8 cellular contexts compared by ENCODE assay signal in genomic region chr3:160565442-160566403, GRCh38. TPM values are rescaled to one million over a fixed set of nuclear protein-coding genes. Genes with fewer than 3 reads are reported as not detected.
DNase-seq lines count a peak whose midpoint lies in the region; ATAC-seq and TF ChIP-seq lines count a peak whose summit lies in the region.

Gene KPNA4, minus strand, starts transcription at chr3:160565571. Its CDS starts 289 bp downstream, at chr3:160565282.

- H3K4me3 ChIP-seq in DOHH2 (ENCODE audit: low read length) = peak within 1 kb of the TSS; percentile 99
- peak within 1 kb of the TSS; percentile 87 for H3K4me3 ChIP-seq in GM23338
- H3K4me3 ChIP-seq in naive thymus-derived CD4-positive, alpha-beta T cell (ENCODE audit: low read length) = peak within 1 kb of the TSS; percentile 86

- H3K27me3 Mint-ChIP-seq in GM23338 (ENCODE audit: insufficient read depth, low read depth, poor library complexity) = peaks cover 10% of the 10 kb centered on the region
- peaks cover 0 to 2% (median 0%) of the 10 kb centered on the region in 5 donors for H3K27me3 Mint-ChIP-seq in naive thymus-derived CD4-positive, alpha-beta T cell
- no peaks in the 10 kb centered on the region for H3K27me3 Mint-ChIP-seq in stimulated activated naive B cell treated with anti-CD40 and anti-IgM and Interleukin-4, amounts not matched to agents 10 μg/mL and 1 μg/mL and 100 μg/mL, for 72 hours

- H2AFZ ChIP-seq in GM23338 = peak within 1 kb of the TSS; percentile 54

- intact Hi-C loops in naive thymus-derived CD4-positive, alpha-beta T cell (cut with micrococcal nuclease) = loop anchor here (1.0 to 10.0 kb wide), 14 partner anchors 15 to 1923 kb away; partner anchors contain the start of genes GFM1 (in 2 of the 2), IFT80 (in 2 of the 2), IL12A (in 2 of the 2) and NMD3 (in 2 of the 2)

- peaks cover 41% of the 10 kb centered on the region for H3K4me1 ChIP-seq in DOHH2 (ENCODE audit: control insufficient read depth, low read length)
- H3K4me1 ChIP-seq in GM23338 (ENCODE audit: insufficient read depth) = peaks cover 19% of the 10 kb centered on the region
- peaks cover 16 to 19% of the 10 kb centered on the region in 2 donors for H3K4me1 ChIP-seq in naive thymus-derived CD4-positive, alpha-beta T cell (ENCODE audit: control insufficient read depth in 2 of 2, insufficient read depth in 2 of 2, low read length in 2 of 2)

- H3K36me3 Mint-ChIP-seq in GM23338 (ENCODE audit: low read depth) = peaks cover 45% of the 10 kb centered on the region
- H3K36me3 Mint-ChIP-seq in naive thymus-derived CD4-positive, alpha-beta T cell = peaks cover 13 to 24% (median 18%) of the 10 kb centered on the region in 5 donors
- H3K36me3 Mint-ChIP-seq in stimulated activated naive B cell treated with anti-CD40 and anti-IgM and Interleukin-4, amounts not matched to agents 10 μg/mL and 1 μg/mL and 100 μg/mL, for 72 hours = peaks cover 17 to 33% of the 10 kb centered on the region in 2 donors

- CTCF ChIA-PET in naive thymus-derived CD4-positive, alpha-beta T cell (lab: Charles Lee) = no interaction called here

- peaks cover 20% of the 10 kb centered on the region for H3K9me3 Mint-ChIP-seq in GM23338
- peaks cover 0 to 31% (median 4%) of the 10 kb centered on the region in 11 donors for H3K9me3 Mint-ChIP-seq in naive thymus-derived CD4-positive, alpha-beta T cell
- H3K9me3 Mint-ChIP-seq in stimulated activated naive B cell treated with anti-CD40 and anti-IgM and Interleukin-4, amounts not matched to agents 10 μg/mL and 1 μg/mL and 100 μg/mL, for 72 hours = peaks cover 0 to 1% of the 10 kb centered on the region in 2 donors

- H3K4me1 Mint-ChIP-seq in GM23338 = peaks cover 33% of the 10 kb centered on the region
- H3K4me1 Mint-ChIP-seq in naive thymus-derived CD4-positive, alpha-beta T cell = peaks cover 40 to 58% (median 54%) of the 10 kb centered on the region in 7 donors
- H3K4me1 Mint-ChIP-seq in stimulated activated naive B cell treated with anti-CD40 and anti-IgM and Interleukin-4, amounts not matched to agents 10 μg/mL and 1 μg/mL and 100 μg/mL, for 72 hours = peaks cover 34 to 64% of the 10 kb centered on the region in 2 donors

- H3K9me3 ChIP-seq in DOHH2 (ENCODE audit: control insufficient read depth, insufficient read depth, low read length) = no peaks in the 10 kb centered on the region
- H3K9me3 ChIP-seq in naive thymus-derived CD4-positive, alpha-beta T cell (ENCODE audit: control insufficient read depth in 2 of 3, low read length in 3 of 3) = peaks cover 0 to 11% (median 0%) of the 10 kb centered on the region in 3 experiments

- H3K27me3 ChIP-seq in DOHH2 (ENCODE audit: control insufficient read depth, low read length) (no peaks in the 10 kb centered on the region), GM23338 (ENCODE audit: insufficient read depth) (no peaks in the 10 kb centered on the region)
- H3K27me3 ChIP-seq in naive thymus-derived CD4-positive, alpha-beta T cell (ENCODE audit: control insufficient read depth in 2 of 2, insufficient read depth in 2 of 2, low read length in 2 of 2) = no peaks in the 10 kb centered on the region

- H3K4me3 Mint-ChIP-seq in GM23338 = peak within 1 kb of the TSS; percentile 98
- peak within 1 kb of the TSS; percentile 86 to 98 (median 97) for H3K4me3 Mint-ChIP-seq in naive thymus-derived CD4-positive, alpha-beta T cell
- H3K4me3 Mint-ChIP-seq in stimulated activated naive B cell treated with anti-CD40 and anti-IgM and Interleukin-4, amounts not matched to agents 10 μg/mL and 1 μg/mL and 100 μg/mL, for 72 hours = peak within 1 kb of the TSS; percentile 98

- H3F3A ChIP-seq in DOHH2 (ENCODE audit: control insufficient read depth, insufficient read depth) (0 out of 2 replicates have a peak, but pooled peaks cover 5% of the 10 kb centered on the region), GM23338 (replicated peaks; ENCODE audit: low read depth) (no peaks in the 10 kb centered on the region)

- DNase-seq in GM23338 (ENCODE audit: low spot score) (peak; percentile 98), LHCN-M2 (ENCODE audit: low read depth) (peak; percentile 97), RPMI8226 (peak; percentile 100), fibroblast of gingiva (ENCODE audit: low read depth) (peak; percentile 97)
- DNase-seq in activated T-helper 1 cell treated with anti-CD3 and anti-CD28 coated beads, Interleukin-2, amount 50 U/mL, for 16 hours (ENCODE audit: low read depth in 1 of 2, low spot score in 1 of 2) = peak; percentile 94 to 95
- peak; percentile 96 to 98 (median 97) for DNase-seq in naive thymus-derived CD4-positive, alpha-beta T cell
- peak; percentile 98 for DNase-seq in stimulated activated naive B cell treated with anti-CD40 and anti-IgM and Interleukin-4, amounts not matched to agents 10 μg/mL and 1 μg/mL and 100 μg/mL, for 72 hours

- H3K27ac ChIP-seq in DOHH2 (ENCODE audit: low read depth, low read length) = peak within 1 kb of the TSS; percentile 82
- H3K27ac ChIP-seq in GM23338 (ENCODE audit: low read depth) = peak within 1 kb of the TSS; percentile 90
- peak within 1 kb of the TSS; percentile 95 for H3K27ac ChIP-seq in naive thymus-derived CD4-positive, alpha-beta T cell (ENCODE audit: low read depth, low read length)

- POLR2A ChIA-PET in naive thymus-derived CD4-positive, alpha-beta T cell (lab: Charles Lee) = interaction anchor here (1.1 to 1.9 kb wide), 2 partner anchors 116 to 161 kb away, joined by 3 to 7 read pairs; partner anchors contain the start of gene TRIM59

- peaks cover 56% of the 10 kb centered on the region for H3K36me3 ChIP-seq in DOHH2 (ENCODE audit: control insufficient read depth, low read length)
- H3K36me3 ChIP-seq in GM23338 (ENCODE audit: insufficient read depth) = no peaks in the 10 kb centered on the region
- H3K36me3 ChIP-seq in naive thymus-derived CD4-positive, alpha-beta T cell (ENCODE audit: control insufficient read depth in 2 of 3, insufficient read depth in 3 of 3, low read length in 3 of 3) = peaks cover 0 to 3% (median 0%) of the 10 kb centered on the region in 3 experiments

- H4K20me1 ChIP-seq in DOHH2 (ENCODE audit: control insufficient read depth, insufficient read depth, low read depth, low read length) = peaks cover 22% of the 10 kb centered on the region
- H4K20me1 ChIP-seq in GM23338 (replicated peaks; ENCODE audit: insufficient read depth) = peaks cover 30% of the 10 kb centered on the region

- H3K4me2 ChIP-seq in DOHH2 (ENCODE audit: low read length) (peak within 1 kb of the TSS; percentile 97), GM23338 (peak within 1 kb of the TSS; percentile 97)

- peak within 1 kb of the TSS; percentile 97 for H3K27ac Mint-ChIP-seq in GM23338
- peak within 1 kb of the TSS; percentile 91 to 97 (median 95) for H3K27ac Mint-ChIP-seq in naive thymus-derived CD4-positive, alpha-beta T cell
- peak within 1 kb of the TSS; percentile 99 for H3K27ac Mint-ChIP-seq in stimulated activated naive B cell treated with anti-CD40 and anti-IgM and Interleukin-4, amounts not matched to agents 10 μg/mL and 1 μg/mL and 100 μg/mL, for 72 hours

- ATAC-seq in GM23338 = peak; percentile 93
- peak; percentile 95 for ATAC-seq in naive thymus-derived CD4-positive, alpha-beta T cell
- ATAC-seq in stimulated activated naive B cell treated with anti-CD40 and anti-IgM and Interleukin-4, amounts not matched to agents 10 μg/mL and 1 μg/mL and 100 μg/mL, for 72 hours (replicated peaks) = peak; percentile 90 to 92

- no peak for TF ChIP-seq CTCF in DOHH2 (IDR thresholded peaks at IDR 0.05; ENCODE audit: low read depth, low read length, poor library complexity, severe bottlenecking)
- no peak for TF ChIP-seq CTCF in GM23338 (conservative IDR thresholded peaks at IDR 0.05; ENCODE audit: low read depth in 2 of 2)

- H3K9me2 ChIP-seq in DOHH2 (replicated peaks; ENCODE audit: control insufficient read depth, low read length) (no peaks in the 10 kb centered on the region), GM23338 (ENCODE audit: insufficient read depth) (no peaks in the 10 kb centered on the region)

- H3K79me2 ChIP-seq in DOHH2 (ENCODE audit: control insufficient read depth, low read length) = peaks cover 64% of the 10 kb centered on the region
- peaks cover 48% of the 10 kb centered on the region for H3K79me2 ChIP-seq in GM23338 (replicated peaks; ENCODE audit: insufficient read depth)

TF ChIP-seq in GM23338, 12 proteins besides CTCF, POLR2A, EP300 and RAD21:
- TF ChIP-seq REST (IDR thresholded peaks at IDR 0.05; ENCODE audit: unreplicated experiment) (no peak), POLR2AphosphoS5 (IDR thresholded peaks at IDR 0.05; ENCODE audit: low read depth) (peak; percentile 81), STAT1 (IDR thresholded peaks at IDR 0.05; ENCODE audit: unreplicated experiment) (no peak), CREB1 (CRISPR knock-in tag; IDR thresholded peaks at IDR 0.05; ENCODE audit: low read depth) (peak; percentile 36; the same call in 1 of the 2 replicates)

RNA-seq across cellular contexts. Expression of gene KPNA4, which starts in this region (rescaled TPM):
- total RNA-seq in GM23338 (2014; rRNA removed; shearing (Covaris generic)) = 32.2 and 36.2 TPM in 2 replicates
- polyA plus RNA-seq in GM23338 (2016; fragmentation: Nextera tagmentation; extraction: Ambion mirVana) = 17.0 and 17.8 TPM in 2 replicates
- total RNA-seq in LHCN-M2 (2014; rRNA removed) = 26.7 and 29.4 TPM in 2 replicates
- polyA plus RNA-seq in LHCN-M2 (2012) = 22.1 TPM
- total RNA-seq in naive thymus-derived CD4-positive, alpha-beta T cell = 10 to 100 TPM; 38.3 to 55.4 (median 45.9) TPM
- 1 to 10 TPM; 5.9 to 8.3 TPM for polyA plus RNA-seq in naive thymus-derived CD4-positive, alpha-beta T cell

Comparison
In these comparisons a context has a peak if more than half of its experiments do, and no peak if none do; other contexts are left out.
1. Peak in every context shown above with its lines: DNase-seq, ATAC-seq, H3K4me3 ChIP-seq and H3K27ac ChIP-seq.